In the genomic region with DNA sequence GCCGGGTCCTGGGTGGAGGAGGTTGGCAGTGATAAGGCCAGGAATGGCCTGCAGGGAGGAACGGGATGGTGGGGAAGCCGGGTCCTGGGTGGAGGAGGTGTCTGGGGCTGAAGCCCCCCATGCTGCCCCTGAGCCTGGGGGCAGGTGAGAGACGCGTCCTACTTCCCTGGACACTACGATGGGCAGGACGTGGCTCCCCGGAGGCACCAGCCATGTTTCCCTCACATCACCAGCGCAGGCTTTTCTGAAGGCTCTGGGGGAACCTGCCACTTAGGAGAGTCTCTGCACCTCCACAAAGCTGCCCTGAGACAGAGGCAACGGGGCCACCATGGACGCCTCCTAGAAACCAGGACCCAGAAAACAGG, we compare ENCODE assay signal across 15 cellular contexts.
DNase-seq lines count a peak whose midpoint lies in the region; ATAC-seq, FAIRE-seq and TF ChIP-seq lines count a peak whose summit lies in the region.
"Had no signal": no experiment of that assay in that cellular context is flagged by ENCODE, and none has a peak within 500 bp of the region (broad histone marks: within the 10 kb centered on the region; RNA-seq: fewer than 3 reads in every experiment).

No MANE protein-coding gene starts in this region.

- no peaks in the 10 kb centered on the region for H3K79me2 ChIP-seq in HepG2 (ENCODE audit: insufficient read depth, low read length)

- WGBS in HepG2 (ENCODE audit: low lambda C conversion rate) = 54% methylated on average over 8 of the region's 11 CpGs
- WGBS in right lobe of liver (ENCODE audit: insufficient coverage, low coverage, low lambda C conversion rate, missing lambda C conversion rate) = 44% methylated on average over 4 of the region's 11 CpGs

- peaks cover 0 to 19% of the 10 kb centered on the region in 2 experiments; a peak in 3 of 5 replicates for H3K27me3 ChIP-seq in HepG2 (ENCODE audit: control insufficient read depth in 1 of 2, insufficient read depth in 2 of 2, low read length in 2 of 2)
- no peaks in the 10 kb centered on the region for H3K27me3 ChIP-seq in right lobe of liver
- no peaks in the 10 kb centered on the region for H3K27me3 ChIP-seq in WERI-Rb-1 (ENCODE audit: insufficient read depth, low read depth, severe bottlenecking)

- H3K9me3 ChIP-seq in HepG2 (ENCODE audit: low read length) = no peaks in the 10 kb centered on the region
- no peaks in the 10 kb centered on the region for H3K9me3 ChIP-seq in right lobe of liver
- no peaks in the 10 kb centered on the region for H3K9me3 ChIP-seq in WERI-Rb-1 (ENCODE audit: severe bottlenecking)

- H4K20me1 ChIP-seq in HepG2 (ENCODE audit: insufficient read depth, low read length) = peaks cover 14% of the 10 kb centered on the region; the same call in 1 of the 2 replicates

- H3K4me1 ChIP-seq in HepG2 (ENCODE audit: insufficient read depth, low read length) (no peaks in the 10 kb centered on the region), right lobe of liver (no peaks in the 10 kb centered on the region)

- H2AFZ ChIP-seq in HepG2 (ENCODE audit: low read length) = no peak overlapping the region

- no peak for TF ChIP-seq RAD21 in HepG2 (CRISPR knock-in tag; IDR thresholded peaks at IDR 0.05)

- no peak overlapping the region for H3K9ac ChIP-seq in HepG2 (ENCODE audit: insufficient read depth, low read depth, low read length)

- in situ Hi-C loops in HepG2 (cut with HindIII; ENCODE audit: extremely low pct_ligation_motif_present, low pct_unique_long_range_greater_than_20kb) = no loop called here

- no peak overlapping the region for H3K4me2 ChIP-seq in HepG2 (ENCODE audit: low read depth, low read length)

- H3K36me3 ChIP-seq in HepG2 (replicated peaks in 1 of 2; ENCODE audit: control insufficient read depth in 1 of 2, insufficient read depth in 2 of 2, low read length in 2 of 2) (no peaks in the 10 kb centered on the region), right lobe of liver (no peaks in the 10 kb centered on the region), WERI-Rb-1 (no peaks in the 10 kb centered on the region)

- TF ChIP-seq CTCF in HepG2 (CRISPR knock-in tag; IDR thresholded peaks at IDR 0.05) (no peak), right lobe of liver (IDR thresholded peaks at IDR 0.05) (no peak), C4-2B (conservative IDR thresholded peaks at IDR 0.05) (no peak), WERI-Rb-1 (IDR thresholded peaks at IDR 0.05; ENCODE audit: low read depth, low read length) (no peak)

- ATAC-seq in HepG2 (peak; percentile 15; the same call in 1 of the 3 replicates), right lobe of liver (no peak), sciatic nerve (no peak), HG02885 (IDR thresholded peaks at IDR 0.05; ENCODE audit: poor library complexity, unreplicated experiment) (no peak)
- ATAC-seq: CD8-positive, alpha-beta T cell had no signal

- no peak for FAIRE-seq in HepG2 (lab: Jason Lieb, UNC)
- FAIRE-seq: G401.6, GM12891, GM19239, H1 had no signal

- no peak overlapping the region for H3K4me3 ChIP-seq in HepG2 (replicated peaks in 1 of 3; ENCODE audit: insufficient read depth in 1 of 3, low read depth in 2 of 3, low read length in 3 of 3)
- H3K4me3 ChIP-seq in right lobe of liver = no peak overlapping the region
- no peak overlapping the region for H3K4me3 ChIP-seq in WERI-Rb-1 (ENCODE audit: low read depth, low read length)

- no TSS peak for BruUV-seq in HepG2 (replicated peaks; lab: Mats Ljungman, UMichigan)

- CTCF ChIA-PET in HepG2 (lab: Yijun Ruan, JAX; ENCODE audit: low intra/inter-chr PET ratio, low total read pairs) = no interaction called here

- intact Hi-C loops in HepG2 (cut with micrococcal nuclease; ENCODE audit: unreplicated experiment) = no loop called here
- intact Hi-C loops in right lobe of liver (cut with DNase I) = no loop called here
- intact Hi-C loops in sciatic nerve (cut with DNase I) = no loop called here

- no peak for DNase-seq in HepG2 (ENCODE audit: low spot score)
- DNase-seq in right lobe of liver = no peak
- DNase-seq in WERI-Rb-1 = peak; percentile 2
- DNase-seq in sciatic nerve (ENCODE audit: low spot score) = peak; percentile 32
- DNase-seq in activated CD4-positive, CD25-positive, alpha-beta regulatory T cell treated with anti-CD3 and anti-CD28 coated beads, Interleukin-2, amount 50 U/mL, for 72 hours = no peak
- no peak for DNase-seq in DMS53 treated with DMSO at 0.1 percent for 48 hours (lab: John Stamatoyannopoulos, UW; ENCODE audit: unreplicated experiment)
- DNase-seq: Calu3; CD8-positive, alpha-beta T cell; H9 had no signal

- TF ChIP-seq EP300 in HepG2 (IDR thresholded peaks at IDR 0.05; ENCODE audit: low read depth in 2 of 2, low read length in 2 of 2) = no peak
- TF ChIP-seq EP300 in HepG2 (CRISPR knock-in tag; IDR thresholded peaks at IDR 0.05; ENCODE audit: borderline replicate concordance) = no peak

- TF ChIP-seq POLR2A in HepG2 (IDR thresholded peaks at IDR 0.05; ENCODE audit: insufficient read depth in 1 of 2, low read depth in 2 of 2, low read length in 2 of 2) = no peak
- no peak for TF ChIP-seq POLR2A in right lobe of liver (IDR thresholded peaks at IDR 0.05)

- POLR2A ChIA-PET in HepG2 (lab: Yijun Ruan, JAX) = no interaction called here

- H3K27ac ChIP-seq in HepG2 (ENCODE audit: extremely low read length, insufficient read depth, low read length) (no peak overlapping the region), right lobe of liver (no peak overlapping the region), C4-2B (peak overlapping the region; percentile 71), WERI-Rb-1 (no peak overlapping the region)

TF ChIP-seq in HepG2, 621 proteins besides CTCF, POLR2A, EP300 and RAD21:
- TF ChIP-seq SMYD3 (CRISPR knock-in tag; IDR thresholded peaks at IDR 0.05) = no peak
- TF ChIP-seq HNRNPH1 (optimal IDR thresholded peaks at IDR 0.05; ENCODE audit: low read depth, low read length) = no peak
- no peak for TF ChIP-seq SRF (IDR thresholded peaks at IDR 0.05; ENCODE audit: low read depth, low read length)

Comparison
In these comparisons a context has a peak if more than half of its experiments do, and no peak if none do; other contexts are left out.
1. DNase-seq: peak in WERI-Rb-1 (single experiment) and sciatic nerve (single experiment); none in HepG2 (single experiment), right lobe of liver (0 of 3), activated CD4-positive, CD25-positive, alpha-beta regulatory T cell treated with anti-CD3 and anti-CD28 coated beads, Interleukin-2, amount 50 U/mL, for 72 hours (single experiment) and DMS53 treated with DMSO at 0.1 percent for 48 hours (single experiment).